ENCODE assay signal across 1 cellular context in the genomic region with DNA sequence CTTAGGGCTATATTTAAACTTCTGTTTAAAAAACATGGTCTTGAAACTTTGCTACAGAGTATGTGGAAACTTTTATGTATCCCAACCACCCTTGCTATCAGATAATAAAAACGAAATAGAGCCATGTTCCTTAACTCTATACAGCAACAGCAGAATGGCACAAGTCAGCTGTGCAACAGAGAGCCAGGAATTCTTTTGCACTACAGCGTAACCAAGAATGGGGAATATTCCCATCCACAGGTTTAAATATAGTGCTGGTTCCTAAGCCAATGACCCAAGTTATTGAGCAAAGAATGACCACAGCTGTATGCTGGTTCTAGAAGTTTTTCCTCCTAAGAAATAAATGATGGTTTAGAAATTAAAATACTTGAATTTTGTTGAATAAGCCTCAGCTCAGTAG.
TF ChIP-seq lines count a peak whose summit lies in the region.

No MANE protein-coding gene starts in this region.

TF ChIP-seq in GM23338, 12 proteins besides CTCF, POLR2A, EP300 and RAD21 (continued from another document):
- TF ChIP-seq, protein P1, sequence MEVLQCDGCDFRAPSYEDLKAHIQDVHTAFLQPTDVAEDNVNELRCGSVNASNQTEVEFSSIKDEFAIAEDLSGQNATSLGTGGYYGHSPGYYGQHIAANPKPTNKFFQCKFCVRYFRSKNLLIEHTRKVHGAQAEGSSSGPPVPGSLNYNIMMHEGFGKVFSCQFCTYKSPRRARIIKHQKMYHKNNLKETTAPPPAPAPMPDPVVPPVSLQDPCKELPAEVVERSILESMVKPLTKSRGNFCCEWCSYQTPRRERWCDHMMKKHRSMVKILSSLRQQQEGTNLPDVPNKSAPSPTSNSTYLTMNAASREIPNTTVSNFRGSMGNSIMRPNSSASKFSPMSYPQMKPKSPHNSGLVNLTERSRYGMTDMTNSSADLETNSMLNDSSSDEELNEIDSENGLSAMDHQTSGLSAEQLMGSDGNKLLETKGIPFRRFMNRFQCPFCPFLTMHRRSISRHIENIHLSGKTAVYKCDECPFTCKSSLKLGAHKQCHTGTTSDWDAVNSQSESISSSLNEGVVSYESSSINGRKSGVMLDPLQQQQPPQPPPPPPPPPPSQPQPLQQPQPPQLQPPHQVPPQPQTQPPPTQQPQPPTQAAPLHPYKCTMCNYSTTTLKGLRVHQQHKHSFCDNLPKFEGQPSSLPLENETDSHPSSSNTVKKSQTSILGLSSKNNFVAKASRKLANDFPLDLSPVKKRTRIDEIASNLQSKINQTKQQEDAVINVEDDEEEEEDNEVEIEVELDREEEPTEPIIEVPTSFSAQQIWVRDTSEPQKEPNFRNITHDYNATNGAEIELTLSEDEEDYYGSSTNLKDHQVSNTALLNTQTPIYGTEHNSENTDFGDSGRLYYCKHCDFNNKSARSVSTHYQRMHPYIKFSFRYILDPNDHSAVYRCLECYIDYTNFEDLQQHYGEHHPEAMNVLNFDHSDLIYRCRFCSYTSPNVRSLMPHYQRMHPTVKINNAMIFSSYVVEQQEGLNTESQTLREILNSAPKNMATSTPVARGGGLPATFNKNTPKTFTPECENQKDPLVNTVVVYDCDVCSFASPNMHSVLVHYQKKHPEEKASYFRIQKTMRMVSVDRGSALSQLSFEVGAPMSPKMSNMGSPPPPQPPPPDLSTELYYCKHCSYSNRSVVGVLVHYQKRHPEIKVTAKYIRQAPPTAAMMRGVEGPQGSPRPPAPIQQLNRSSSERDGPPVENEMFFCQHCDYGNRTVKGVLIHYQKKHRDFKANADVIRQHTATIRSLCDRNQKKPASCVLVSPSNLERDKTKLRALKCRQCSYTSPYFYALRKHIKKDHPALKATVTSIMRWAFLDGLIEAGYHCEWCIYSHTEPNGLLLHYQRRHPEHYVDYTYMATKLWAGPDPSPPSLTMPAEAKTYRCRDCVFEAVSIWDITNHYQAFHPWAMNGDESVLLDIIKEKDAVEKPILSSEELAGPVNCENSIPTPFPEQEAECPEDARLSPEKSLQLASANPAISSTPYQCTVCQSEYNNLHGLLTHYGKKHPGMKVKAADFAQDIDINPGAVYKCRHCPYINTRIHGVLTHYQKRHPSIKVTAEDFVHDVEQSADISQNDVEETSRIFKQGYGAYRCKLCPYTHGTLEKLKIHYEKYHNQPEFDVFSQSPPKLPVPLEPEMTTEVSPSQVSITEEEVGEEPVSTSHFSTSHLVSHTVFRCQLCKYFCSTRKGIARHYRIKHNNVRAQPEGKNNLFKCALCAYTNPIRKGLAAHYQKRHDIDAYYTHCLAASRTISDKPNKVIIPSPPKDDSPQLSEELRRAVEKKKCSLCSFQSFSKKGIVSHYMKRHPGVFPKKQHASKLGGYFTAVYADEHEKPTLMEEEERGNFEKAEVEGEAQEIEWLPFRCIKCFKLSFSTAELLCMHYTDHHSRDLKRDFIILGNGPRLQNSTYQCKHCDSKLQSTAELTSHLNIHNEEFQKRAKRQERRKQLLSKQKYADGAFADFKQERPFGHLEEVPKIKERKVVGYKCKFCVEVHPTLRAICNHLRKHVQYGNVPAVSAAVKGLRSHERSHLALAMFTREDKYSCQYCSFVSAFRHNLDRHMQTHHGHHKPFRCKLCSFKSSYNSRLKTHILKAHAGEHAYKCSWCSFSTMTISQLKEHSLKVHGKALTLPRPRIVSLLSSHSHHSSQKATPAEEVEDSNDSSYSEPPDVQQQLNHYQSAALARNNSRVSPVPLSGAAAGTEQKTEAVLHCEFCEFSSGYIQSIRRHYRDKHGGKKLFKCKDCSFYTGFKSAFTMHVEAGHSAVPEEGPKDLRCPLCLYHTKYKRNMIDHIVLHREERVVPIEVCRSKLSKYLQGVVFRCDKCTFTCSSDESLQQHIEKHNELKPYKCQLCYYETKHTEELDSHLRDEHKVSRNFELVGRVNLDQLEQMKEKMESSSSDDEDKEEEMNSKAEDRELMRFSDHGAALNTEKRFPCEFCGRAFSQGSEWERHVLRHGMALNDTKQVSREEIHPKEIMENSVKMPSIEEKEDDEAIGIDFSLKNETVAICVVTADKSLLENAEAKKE (CRISPR knock-in tag; IDR thresholded peaks at IDR 0.05) = no peak
- TF ChIP-seq, protein P2, sequence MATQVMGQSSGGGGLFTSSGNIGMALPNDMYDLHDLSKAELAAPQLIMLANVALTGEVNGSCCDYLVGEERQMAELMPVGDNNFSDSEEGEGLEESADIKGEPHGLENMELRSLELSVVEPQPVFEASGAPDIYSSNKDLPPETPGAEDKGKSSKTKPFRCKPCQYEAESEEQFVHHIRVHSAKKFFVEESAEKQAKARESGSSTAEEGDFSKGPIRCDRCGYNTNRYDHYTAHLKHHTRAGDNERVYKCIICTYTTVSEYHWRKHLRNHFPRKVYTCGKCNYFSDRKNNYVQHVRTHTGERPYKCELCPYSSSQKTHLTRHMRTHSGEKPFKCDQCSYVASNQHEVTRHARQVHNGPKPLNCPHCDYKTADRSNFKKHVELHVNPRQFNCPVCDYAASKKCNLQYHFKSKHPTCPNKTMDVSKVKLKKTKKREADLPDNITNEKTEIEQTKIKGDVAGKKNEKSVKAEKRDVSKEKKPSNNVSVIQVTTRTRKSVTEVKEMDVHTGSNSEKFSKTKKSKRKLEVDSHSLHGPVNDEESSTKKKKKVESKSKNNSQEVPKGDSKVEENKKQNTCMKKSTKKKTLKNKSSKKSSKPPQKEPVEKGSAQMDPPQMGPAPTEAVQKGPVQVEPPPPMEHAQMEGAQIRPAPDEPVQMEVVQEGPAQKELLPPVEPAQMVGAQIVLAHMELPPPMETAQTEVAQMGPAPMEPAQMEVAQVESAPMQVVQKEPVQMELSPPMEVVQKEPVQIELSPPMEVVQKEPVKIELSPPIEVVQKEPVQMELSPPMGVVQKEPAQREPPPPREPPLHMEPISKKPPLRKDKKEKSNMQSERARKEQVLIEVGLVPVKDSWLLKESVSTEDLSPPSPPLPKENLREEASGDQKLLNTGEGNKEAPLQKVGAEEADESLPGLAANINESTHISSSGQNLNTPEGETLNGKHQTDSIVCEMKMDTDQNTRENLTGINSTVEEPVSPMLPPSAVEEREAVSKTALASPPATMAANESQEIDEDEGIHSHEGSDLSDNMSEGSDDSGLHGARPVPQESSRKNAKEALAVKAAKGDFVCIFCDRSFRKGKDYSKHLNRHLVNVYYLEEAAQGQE (IDR thresholded peaks at IDR 0.05; ENCODE audit: unreplicated experiment) = no peak
- no peak for TF ChIP-seq POLR2AphosphoS5 (IDR thresholded peaks at IDR 0.05; ENCODE audit: low read depth)
